35 cellular contexts compared by ENCODE assay signal in the genomic region with DNA sequence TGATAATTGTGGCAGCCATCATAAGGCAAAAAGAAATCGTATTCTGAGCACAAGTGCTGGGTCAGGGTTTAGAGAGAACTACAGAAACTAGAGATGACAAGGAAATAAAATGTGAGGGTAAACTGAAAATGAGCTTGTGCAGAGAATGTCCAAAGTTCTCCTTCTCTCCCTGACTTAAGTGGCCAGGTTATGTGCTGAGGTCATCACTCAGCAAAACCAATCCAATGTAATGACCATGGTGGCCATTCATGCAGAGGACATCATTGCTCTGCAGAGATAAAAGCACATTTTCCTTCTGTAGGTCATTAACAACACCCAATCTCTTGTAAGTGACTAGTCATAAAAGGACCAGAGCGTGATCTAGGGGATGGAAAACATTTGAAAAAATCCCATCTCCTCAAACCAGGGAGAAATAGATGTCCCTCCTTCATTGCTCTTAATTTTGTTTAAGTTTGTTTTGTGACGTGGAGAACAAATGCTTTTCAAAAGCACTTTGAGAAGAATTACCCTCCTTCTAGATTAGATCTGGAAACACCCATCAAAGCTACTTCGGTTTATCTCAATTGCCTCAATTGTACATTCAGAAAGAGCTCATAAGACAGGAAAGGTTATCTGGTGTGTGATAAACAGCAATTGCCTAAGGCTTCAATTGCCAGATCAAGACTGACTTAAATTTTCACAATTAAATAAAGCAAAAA.
"Had no signal": no experiment of that assay in that cellular context is flagged by ENCODE, and none has a peak within 500 bp of the region (broad histone marks: within the 10 kb centered on the region; RNA-seq: fewer than 3 reads in every experiment).

No MANE protein-coding gene starts in this region.

- H2AFZ ChIP-seq: PC-9 had no signal

- H3K27ac Mint-ChIP-seq: activated CD8-positive, alpha-beta T cell treated with anti-CD3 and anti-CD28 coated beads for 36 hours; activated naive CD8-positive, alpha-beta T cell treated with anti-CD3 and anti-CD28 coated beads for 36 hours; activated T-cell treated with anti-CD3 and anti-CD28 coated beads, Interleukin-2, amount 50 U/mL, for 72 hours; activated T-helper 17 cell treated with anti-CD3 and anti-CD28 coated beads, Interleukin-2, amount 50 U/mL, for 72 hours had no signal

- ATAC-seq: activated CD8-positive, alpha-beta T cell treated with anti-CD3 and anti-CD28 coated beads for 36 hours; activated T-cell treated with anti-CD3 and anti-CD28 coated beads, Interleukin-2, amount 50 U/mL, for 72 hours; activated T-helper 17 cell treated with anti-CD3 and anti-CD28 coated beads, Interleukin-2, amount 50 U/mL, for 72 hours; Right ventricle myocardium inferior had no signal

- H3K4me3 ChIP-seq: PC-9 had no signal

- H3K27ac ChIP-seq: brain microvascular endothelial cell, PC-9, RWPE1, WERI-Rb-1 had no signal

- DNase-seq: activated CD4-positive, alpha-beta T cell treated with anti-CD3 and anti-CD28 coated beads for 1 hour; activated CD4-positive, alpha-beta T cell treated with anti-CD3 and anti-CD28 coated beads for 48 hours; activated CD4-positive, alpha-beta T cell treated with anti-CD3 and anti-CD28 coated beads, Interleukin-2, amount 50 U/mL, for 4 hours; activated CD4-positive, CD25-positive, alpha-beta regulatory T cell; activated CD8-positive, alpha-beta T cell treated with anti-CD3 and anti-CD28 coated beads for 36 hours; activated effector memory CD4-positive, alpha-beta T cell treated with anti-CD3 and anti-CD28 coated beads, Interleukin-2, amount 50 U/mL, for 16 hours; activated naive CD4-positive, alpha-beta T cell; activated naive CD4-positive, alpha-beta T cell treated with anti-CD3 and anti-CD28 coated beads, Interleukin-2, amount 50 U/mL, for 16 hours; activated naive CD8-positive, alpha-beta T cell treated with anti-CD3 and anti-CD28 coated beads for 36 hours; activated T-cell treated with anti-CD3 and anti-CD28 coated beads, Interleukin-2, amount 50 U/mL, for 1 hour; activated T-cell treated with anti-CD3 and anti-CD28 coated beads, Interleukin-2, amount 50 U/mL, for 72 hours; amniotic stem cell; aorta; brain microvascular endothelial cell; Kasumi-1; KG1; MM.1S; MV-4-11; NCI-H1092; NCI-H1436 treated with DMSO at 0.1 percent for 48 hours; NCI-H1694 treated with DMSO at 0.1 percent for 48 hours; NCI-H2029; NCI-H345; NCI-H524 treated with DMSO at 0.1 percent for 48 hours; PC-9; SW 1271; T-helper 1 cell; T-helper 2 cell; T-helper 9 cell; WERI-Rb-1 had no signal

- H3K36me3 ChIP-seq: brain microvascular endothelial cell, WERI-Rb-1 had no signal

- H3K4me1 Mint-ChIP-seq: activated naive CD8-positive, alpha-beta T cell treated with anti-CD3 and anti-CD28 coated beads for 36 hours; activated T-helper 17 cell treated with anti-CD3 and anti-CD28 coated beads, Interleukin-2, amount 50 U/mL, for 72 hours; central memory CD8-positive, alpha-beta T cell had no signal

- H3K27me3 ChIP-seq: brain microvascular endothelial cell had no signal

- H3K4me2 ChIP-seq: PC-9 had no signal

- H3K27me3 Mint-ChIP-seq: activated CD8-positive, alpha-beta T cell treated with anti-CD3 and anti-CD28 coated beads for 36 hours had no signal

- H3K36me3 Mint-ChIP-seq: activated naive CD8-positive, alpha-beta T cell treated with anti-CD3 and anti-CD28 coated beads for 36 hours had no signal

- H3K4me3 Mint-ChIP-seq: activated CD8-positive, alpha-beta T cell treated with anti-CD3 and anti-CD28 coated beads for 36 hours; activated naive CD8-positive, alpha-beta T cell treated with anti-CD3 and anti-CD28 coated beads for 36 hours; activated T-cell treated with anti-CD3 and anti-CD28 coated beads, Interleukin-2, amount 50 U/mL, for 72 hours; activated T-helper 17 cell treated with anti-CD3 and anti-CD28 coated beads, Interleukin-2, amount 50 U/mL, for 72 hours; central memory CD8-positive, alpha-beta T cell had no signal

- H3K9me3 Mint-ChIP-seq: activated CD8-positive, alpha-beta T cell treated with anti-CD3 and anti-CD28 coated beads for 36 hours; activated naive CD8-positive, alpha-beta T cell treated with anti-CD3 and anti-CD28 coated beads for 36 hours; activated T-cell treated with anti-CD3 and anti-CD28 coated beads, Interleukin-2, amount 50 U/mL, for 72 hours; activated T-helper 17 cell treated with anti-CD3 and anti-CD28 coated beads, Interleukin-2, amount 50 U/mL, for 72 hours; central memory CD8-positive, alpha-beta T cell had no signal

- FAIRE-seq: RCC 7860 had no signal
